1 cellular context compared by ENCODE assay signal in the genomic region with DNA sequence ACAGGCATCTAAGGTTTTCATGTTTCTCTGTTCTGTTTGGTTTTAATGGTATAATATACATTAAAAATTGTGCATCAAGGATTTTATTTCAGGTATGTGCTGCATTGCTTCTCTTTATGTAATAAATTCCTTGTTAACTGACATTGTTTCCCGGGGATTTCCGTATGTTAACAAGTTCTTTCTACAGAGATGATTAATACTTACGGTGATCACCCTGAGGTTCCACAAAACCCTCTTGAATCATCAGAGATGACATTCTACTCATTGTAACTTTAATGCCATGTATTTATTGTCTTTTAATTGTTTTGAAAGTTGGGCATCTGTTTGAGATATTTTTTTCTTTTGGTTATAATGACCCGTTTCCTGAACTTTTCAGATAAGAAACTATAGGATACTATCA.
TF ChIP-seq lines count a peak whose summit lies in the region.

No MANE protein-coding gene starts in this region.

TF ChIP-seq in GM12878, 131 proteins besides CTCF, POLR2A, EP300 and RAD21:
- no peak for TF ChIP-seq CBX3 (IDR thresholded peaks at IDR 0.05; ENCODE audit: borderline replicate concordance, low read depth)
- no peak for TF ChIP-seq NR2C2 (IDR thresholded peaks at IDR 0.05; ENCODE audit: borderline replicate concordance, control insufficient read depth, insufficient read length, low read depth)
- TF ChIP-seq CEBPB (IDR thresholded peaks at IDR 0.05; ENCODE audit: borderline replicate concordance in 1 of 2, low read depth in 2 of 2, low read length in 2 of 2): no peak
- no peak for TF ChIP-seq HCFC1 (IDR thresholded peaks at IDR 0.05; ENCODE audit: low read length)
- TF ChIP-seq, protein P1, sequence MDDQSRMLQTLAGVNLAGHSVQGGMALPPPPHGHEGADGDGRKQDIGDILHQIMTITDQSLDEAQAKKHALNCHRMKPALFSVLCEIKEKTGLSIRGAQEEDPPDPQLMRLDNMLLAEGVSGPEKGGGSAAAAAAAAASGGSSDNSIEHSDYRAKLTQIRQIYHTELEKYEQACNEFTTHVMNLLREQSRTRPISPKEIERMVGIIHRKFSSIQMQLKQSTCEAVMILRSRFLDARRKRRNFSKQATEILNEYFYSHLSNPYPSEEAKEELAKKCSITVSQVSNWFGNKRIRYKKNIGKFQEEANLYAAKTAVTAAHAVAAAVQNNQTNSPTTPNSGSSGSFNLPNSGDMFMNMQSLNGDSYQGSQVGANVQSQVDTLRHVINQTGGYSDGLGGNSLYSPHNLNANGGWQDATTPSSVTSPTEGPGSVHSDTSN (IDR thresholded peaks at IDR 0.05; ENCODE audit: insufficient replicate concordance, low read depth, low read length): no peak
- TF ChIP-seq EED (IDR thresholded peaks at IDR 0.05; ENCODE audit: low read depth): no peak
- TF ChIP-seq CHD1 (IDR thresholded peaks at IDR 0.05; ENCODE audit: low read depth, low read length): no peak
- TF ChIP-seq RAD51 (IDR thresholded peaks at IDR 0.05): no peak
- no peak for TF ChIP-seq NR2C1 (IDR thresholded peaks at IDR 0.05)
- no peak for TF ChIP-seq RBBP5 (conservative IDR thresholded peaks at IDR 0.05)
- TF ChIP-seq NFIC (IDR thresholded peaks at IDR 0.05; ENCODE audit: low read depth, low read length): 0 out of 2 replicates have a peak, but pooled peaks have one; percentile 24
- TF ChIP-seq, protein P2, sequence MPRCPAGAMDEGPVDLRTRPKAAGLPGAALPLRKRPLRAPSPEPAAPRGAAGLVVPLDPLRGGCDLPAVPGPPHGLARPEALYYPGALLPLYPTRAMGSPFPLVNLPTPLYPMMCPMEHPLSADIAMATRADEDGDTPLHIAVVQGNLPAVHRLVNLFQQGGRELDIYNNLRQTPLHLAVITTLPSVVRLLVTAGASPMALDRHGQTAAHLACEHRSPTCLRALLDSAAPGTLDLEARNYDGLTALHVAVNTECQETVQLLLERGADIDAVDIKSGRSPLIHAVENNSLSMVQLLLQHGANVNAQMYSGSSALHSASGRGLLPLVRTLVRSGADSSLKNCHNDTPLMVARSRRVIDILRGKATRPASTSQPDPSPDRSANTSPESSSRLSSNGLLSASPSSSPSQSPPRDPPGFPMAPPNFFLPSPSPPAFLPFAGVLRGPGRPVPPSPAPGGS (IDR thresholded peaks at IDR 0.05; ENCODE audit: borderline replicate concordance, insufficient read depth, low read depth, low read length, poor library complexity, severe bottlenecking): no peak
- peak; percentile 24 for TF ChIP-seq JUNB (IDR thresholded peaks at IDR 0.05)
